8 cellular contexts compared by ENCODE assay signal in the genomic region with DNA sequence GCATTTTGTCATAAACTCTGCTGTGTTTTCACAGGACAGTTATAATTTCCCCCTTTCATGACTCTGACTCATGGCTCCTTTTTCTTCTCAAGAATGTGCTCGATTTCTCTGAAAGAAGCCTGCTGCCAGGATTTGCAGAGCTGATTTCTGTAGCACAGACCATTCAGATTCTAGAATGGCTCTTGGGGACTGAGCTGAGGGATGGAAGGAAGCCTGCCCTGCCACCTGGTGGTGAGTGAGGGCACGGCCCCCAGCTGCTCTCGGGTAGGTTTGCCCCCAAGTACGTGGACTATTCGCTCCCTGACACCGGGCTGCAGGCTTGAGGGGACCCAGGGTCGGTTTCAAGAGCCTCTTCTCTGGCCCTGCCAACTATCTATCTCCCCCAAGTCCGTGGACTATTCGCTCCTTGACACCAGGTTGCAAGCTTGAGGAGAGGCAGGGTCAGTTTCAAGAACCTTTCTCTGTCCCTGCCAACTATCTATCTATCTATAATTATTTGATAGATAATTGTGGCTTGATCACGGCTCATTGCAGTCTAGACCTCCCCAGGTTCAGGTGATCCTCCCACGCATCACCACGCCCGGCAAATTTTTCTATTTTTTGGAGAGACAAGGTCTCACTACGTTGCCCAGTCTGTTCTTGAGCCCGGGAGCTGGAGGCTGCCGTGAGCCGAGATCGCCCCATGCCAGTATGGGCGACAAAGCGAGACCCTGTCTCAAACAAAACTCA. TPM values are rescaled to one million over a fixed set of nuclear protein-coding genes. Genes with fewer than 3 reads are reported as not detected.
DNase-seq lines count a peak whose midpoint lies in the region; FAIRE-seq and TF ChIP-seq lines count a peak whose summit lies in the region.

No MANE protein-coding gene starts in this region.

- no peaks in the 10 kb centered on the region for H3K9me3 ChIP-seq in suprapubic skin

- peaks cover 24% of the 10 kb centered on the region for H3K4me1 ChIP-seq in suprapubic skin

- TF ChIP-seq POLR2A in H54 (IDR thresholded peaks at IDR 0.05; ENCODE audit: low read depth, low read length) = no peak
- no peak for TF ChIP-seq POLR2A in suprapubic skin (IDR thresholded peaks at IDR 0.05)

- H3K27me3 Mint-ChIP-seq in activated T-helper 2 cell treated with anti-CD3 and anti-CD28 coated beads, Interferon-gamma antibody, Interleukin-2, Interleukin-4, amounts not matched to agents 10 μg/mL and 5 μg/mL and 100 μg/mL, durations not matched to agents 14 hours and 24 hours and 36 hours (ENCODE audit: low read depth) = peaks cover 17% of the 10 kb centered on the region

- TF ChIP-seq EP300 in suprapubic skin (IDR thresholded peaks at IDR 0.05) = no peak

- 63% methylated on average over 18 of the region's 20 CpGs for WGBS in suprapubic skin

- intact Hi-C loops in activated T-helper 2 cell treated with anti-CD3 and anti-CD28 coated beads, Interferon-gamma antibody, Interleukin-2, Interleukin-4, amounts not matched to agents 10 μg/mL and 5 μg/mL and 100 μg/mL, durations not matched to agents 14 hours and 24 hours and 36 hours (cut with micrococcal nuclease) = loop anchor here (1.0 to 5.0 kb wide), 2 partner anchors 35 to 80 kb away; partner anchors contain the start of gene EGR4

- H3K36me3 Mint-ChIP-seq in activated T-helper 2 cell treated with anti-CD3 and anti-CD28 coated beads, Interferon-gamma antibody, Interleukin-2, Interleukin-4, amounts not matched to agents 10 μg/mL and 5 μg/mL and 100 μg/mL, durations not matched to agents 14 hours and 24 hours and 36 hours (ENCODE audit: low read depth) = no peaks in the 10 kb centered on the region

- no peaks in the 10 kb centered on the region for H3K9me3 Mint-ChIP-seq in activated T-helper 2 cell treated with anti-CD3 and anti-CD28 coated beads, Interferon-gamma antibody, Interleukin-2, Interleukin-4, amounts not matched to agents 10 μg/mL and 5 μg/mL and 100 μg/mL, durations not matched to agents 14 hours and 24 hours and 36 hours

- no peaks in the 10 kb centered on the region for H3K36me3 ChIP-seq in suprapubic skin

- H3K4me3 Mint-ChIP-seq in activated T-helper 2 cell treated with anti-CD3 and anti-CD28 coated beads, Interferon-gamma antibody, Interleukin-2, Interleukin-4, amounts not matched to agents 10 μg/mL and 5 μg/mL and 100 μg/mL, durations not matched to agents 14 hours and 24 hours and 36 hours (ENCODE audit: low read depth) = no peak overlapping the region

- peak; percentile 81 for DNase-seq in ELR (ENCODE audit: low read depth)
- peak; percentile 77 for DNase-seq in H54 (ENCODE audit: insufficient read length, low spot score)
- peak; percentile 7 for DNase-seq in LNCaP clone FGC (ENCODE audit: low read depth)
- peak; percentile 81 for DNase-seq in RKO (ENCODE audit: low spot score)
- peak; percentile 64 for DNase-seq in activated T-helper 2 cell treated with anti-CD3 and anti-CD28 coated beads, Interferon-gamma antibody, Interleukin-2, Interleukin-4, amounts not matched to agents 10 μg/mL and 5 μg/mL and 100 μg/mL, durations not matched to agents 14 hours and 24 hours and 36 hours (ENCODE audit: low spot score)
- DNase-seq in fibroblast of the conjunctiva (ENCODE audit: low read depth) = peak; percentile 68
- DNase-seq in occipital lobe (lab: John Stamatoyannopoulos, UW) = peak; percentile 35
- DNase-seq in suprapubic skin (ENCODE audit: low spot score in 2 of 2) = peak in 1 of 2 donors; percentile 76

- TF ChIP-seq CTCF in LNCaP clone FGC (IDR thresholded peaks at IDR 0.05; ENCODE audit: control insufficient read depth, extremely low read depth, insufficient read depth) (peak; percentile 61), suprapubic skin (IDR thresholded peaks at IDR 0.05) (peak; percentile 81 to 96)

- H3K27me3 ChIP-seq in suprapubic skin = no peaks in the 10 kb centered on the region

- no peak overlapping the region for H3K27ac Mint-ChIP-seq in activated T-helper 2 cell treated with anti-CD3 and anti-CD28 coated beads, Interferon-gamma antibody, Interleukin-2, Interleukin-4, amounts not matched to agents 10 μg/mL and 5 μg/mL and 100 μg/mL, durations not matched to agents 14 hours and 24 hours and 36 hours

- H3K27ac ChIP-seq in suprapubic skin = no peak overlapping the region

- H3K4me3 ChIP-seq in LNCaP clone FGC (ENCODE audit: low read depth, low read length) = no peak overlapping the region
- H3K4me3 ChIP-seq in suprapubic skin = no peak overlapping the region

- H3K4me1 Mint-ChIP-seq in activated T-helper 2 cell treated with anti-CD3 and anti-CD28 coated beads, Interferon-gamma antibody, Interleukin-2, Interleukin-4, amounts not matched to agents 10 μg/mL and 5 μg/mL and 100 μg/mL, durations not matched to agents 14 hours and 24 hours and 36 hours (ENCODE audit: low read depth) = peaks cover 26% of the 10 kb centered on the region

- no peak for FAIRE-seq in H54 (lab: Jason Lieb, UNC)

RNA-seq across cellular contexts. Expression of gene SMYD5, which starts 1.4 kb away (rescaled TPM):
- total RNA-seq in activated T-helper 2 cell treated with anti-CD3 and anti-CD28 coated beads, Interferon-gamma antibody, Interleukin-2, Interleukin-4, amounts not matched to agents 10 μg/mL and 5 μg/mL and 100 μg/mL, durations not matched to agents 14 hours and 24 hours and 36 hours = 48.7 and 51.4 TPM in 2 replicates
- total RNA-seq in occipital lobe = 20.0 TPM
- total RNA-seq in suprapubic skin = 10 to 100 TPM; 17.0 to 38.4 (median 20.0) TPM

RNA-seq across cellular contexts. Expression of gene NOTO, which starts 10.2 kb away (rescaled TPM):
- not detected in 2 replicates for total RNA-seq in activated T-helper 2 cell treated with anti-CD3 and anti-CD28 coated beads, Interferon-gamma antibody, Interleukin-2, Interleukin-4, amounts not matched to agents 10 μg/mL and 5 μg/mL and 100 μg/mL, durations not matched to agents 14 hours and 24 hours and 36 hours
- not detected for total RNA-seq in occipital lobe
- not detected for total RNA-seq in suprapubic skin

RNA-seq across cellular contexts. Expression of gene PRADC1, which starts 20.4 kb away (rescaled TPM):
- total RNA-seq in activated T-helper 2 cell treated with anti-CD3 and anti-CD28 coated beads, Interferon-gamma antibody, Interleukin-2, Interleukin-4, amounts not matched to agents 10 μg/mL and 5 μg/mL and 100 μg/mL, durations not matched to agents 14 hours and 24 hours and 36 hours = 10.5 and 11.4 TPM in 2 replicates
- total RNA-seq in occipital lobe (5.9 TPM), suprapubic skin (10 to 100 TPM in 3 of 4 donors, 1 to 10 TPM in 1; 7.4 to 34.8 (median 25.3) TPM)

RNA-seq across cellular contexts. Expression of gene CCT7, which starts 21.5 kb away (rescaled TPM):
- 562 and 584 TPM in 2 replicates for total RNA-seq in activated T-helper 2 cell treated with anti-CD3 and anti-CD28 coated beads, Interferon-gamma antibody, Interleukin-2, Interleukin-4, amounts not matched to agents 10 μg/mL and 5 μg/mL and 100 μg/mL, durations not matched to agents 14 hours and 24 hours and 36 hours
- total RNA-seq in occipital lobe (164 TPM), suprapubic skin (100 to 1,000 TPM in 3 of 4 donors, 10 to 100 TPM in 1; 99.7 to 175 (median 158) TPM)
